21 cellular contexts compared by ENCODE assay signal in genomic region chr7:44331682-44332081, GRCh38. TPM values are rescaled to one million over a fixed set of nuclear protein-coding genes. Genes with fewer than 3 reads are reported as not detected.
"Had no signal": no experiment of that assay in that cellular context is flagged by ENCODE, and none has a peak within 500 bp of the region (broad histone marks: within the 10 kb centered on the region; RNA-seq: fewer than 3 reads in every experiment).

No MANE protein-coding gene starts in this region.

- H3K4me1 ChIP-seq: thyroid gland had no signal

- DNase-seq: caudate nucleus; cortex of kidney; effector memory CD4-positive, alpha-beta T cell; foreskin fibroblast; hypothalamus; kidney glomerular epithelial cell; mesendoderm; naive thymus-derived CD8-positive, alpha-beta T cell; ovary; right cardiac atrium; small intestine; stimulated activated CD4-positive, alpha-beta T cell treated with anti-CD3 and anti-CD28 coated beads, Interleukin-2, amount 100 ng/mL, for 48 hours; stimulated activated naive CD8-positive, alpha-beta T cell treated with anti-CD3 and anti-CD28 coated beads, Interleukin-15, Interleukin-2, amounts not matched to agents 100 U/mL and 50 U/mL, for 24 hours; thyroid gland had no signal

- H3K9me3 ChIP-seq: ovary, suprapubic skin, thyroid gland had no signal

- H3K27me3 ChIP-seq: ovary, thyroid gland had no signal

- H3K4me3 ChIP-seq: esophagus muscularis mucosa, ovary, suprapubic skin, thyroid gland had no signal

- FAIRE-seq: endometrium, islet of Langerhans, small intestine, urothelium cell line had no signal

- H3K27ac ChIP-seq: epithelial cell of prostate, esophagus muscularis mucosa, ovary, suprapubic skin, thyroid gland had no signal

- H3K36me3 ChIP-seq: esophagus muscularis mucosa, ovary, suprapubic skin, thyroid gland had no signal

- ATAC-seq: naive thymus-derived CD8-positive, alpha-beta T cell; stimulated activated naive CD8-positive, alpha-beta T cell treated with anti-CD3 and anti-CD28 coated beads, Interleukin-15, Interleukin-2, amounts not matched to agents 100 U/mL and 50 U/mL, for 24 hours had no signal

RNA-seq across cellular contexts. Expression of gene CAMK2B, which starts 6.3 kb away (rescaled TPM):
- total RNA-seq: mononuclear cell; naive thymus-derived CD8-positive, alpha-beta T cell had no signal
- polyA plus RNA-seq: naive thymus-derived CD8-positive, alpha-beta T cell had no signal
